ENCODE assay signal across 1 cellular context in genomic region chr9:136422876-136423275, GRCh38.
A peak's percentile ranks its signal among the peaks of the same experiment; 100 is the strongest.
TF ChIP-seq lines count a peak whose summit lies in the region.

No MANE protein-coding gene starts in this region.

TF ChIP-seq in HepG2, 621 proteins besides CTCF, POLR2A, EP300 and RAD21:
- TF ChIP-seq AGO2 (optimal IDR thresholded peaks at IDR 0.05; ENCODE audit: low read depth, low read length) (peak; percentile 3), HNRNPUL1 (IDR thresholded peaks at IDR 0.05; ENCODE audit: low read depth, low read length) (no peak)
